ENCODE assay signal across 8 cellular contexts in genomic region chr16:30927789-30928378, GRCh38. TPM values are rescaled to one million over a fixed set of nuclear protein-coding genes. Genes with fewer than 3 reads are reported as not detected.
DNase-seq lines count a peak whose midpoint lies in the region; ATAC-seq, FAIRE-seq and TF ChIP-seq lines count a peak whose summit lies in the region.

No MANE protein-coding gene starts in this region.

- H3K4me3 Mint-ChIP-seq in naive thymus-derived CD4-positive, alpha-beta T cell, result no peak overlapping the region

- H3K9ac ChIP-seq in endothelial cell of umbilical vein (replicated peaks; ENCODE audit: extremely low read depth, insufficient read depth, low read length), result no peak overlapping the region

- H3K4me3 ChIP-seq in DOHH2 (ENCODE audit: low read length) (peak overlapping the region; percentile 9; the same call in 1 of the 2 replicates), endothelial cell of umbilical vein (replicated peaks in 1 of 3; ENCODE audit: insufficient read depth in 1 of 3, low read depth in 1 of 3, low read length in 3 of 3) (no peak overlapping the region)
- no peak overlapping the region for H3K4me3 ChIP-seq in naive thymus-derived CD4-positive, alpha-beta T cell (ENCODE audit: low read length)

- no peaks in the 10 kb centered on the region for H4K20me1 ChIP-seq in DOHH2 (ENCODE audit: control insufficient read depth, insufficient read depth, low read depth, low read length)
- no peaks in the 10 kb centered on the region for H4K20me1 ChIP-seq in endothelial cell of umbilical vein (replicated peaks; ENCODE audit: control insufficient read depth, extremely low read depth, insufficient read depth, low read length)

- DNase-seq in NCI-H1092 (lab: John Stamatoyannopoulos, UW) (peak; percentile 68), SHP77 treated with DMSO at 0.1 percent for 48 hours (lab: John Stamatoyannopoulos, UW) (peak; percentile 36), endothelial cell of umbilical vein (ENCODE audit: low read depth, low spot score) (peak; percentile 36), GM10248 (ENCODE audit: extremely low spot score) (no peak)
- peak in 3 of 9 donors; percentile 29 to 37 (median 31) for DNase-seq in naive thymus-derived CD4-positive, alpha-beta T cell

- H3K9me3 Mint-ChIP-seq in naive thymus-derived CD4-positive, alpha-beta T cell, result no peaks in the 10 kb centered on the region

- intact Hi-C loops in endothelial cell of umbilical vein (cut with micrococcal nuclease), result no loop called here
- intact Hi-C loops in naive thymus-derived CD4-positive, alpha-beta T cell (cut with micrococcal nuclease), result loop anchor here in 1 of 2 donors (10.0 kb wide), 1 partner anchor 553 kb away; the partner anchor contains the start of genes MYL11 and TBC1D10B

- H3K27ac ChIP-seq in DOHH2 (ENCODE audit: low read depth, low read length), result no peak overlapping the region
- no peak overlapping the region for H3K27ac ChIP-seq in endothelial cell of umbilical vein (ENCODE audit: insufficient read depth, low read depth, low read length)
- peak overlapping the region; percentile 7 for H3K27ac ChIP-seq in naive thymus-derived CD4-positive, alpha-beta T cell (ENCODE audit: low read depth, low read length)

- TF ChIP-seq POLR2A in endothelial cell of umbilical vein (IDR thresholded peaks at IDR 0.05; ENCODE audit: low read depth, low read length), result no peak

- dilution Hi-C loops in endothelial cell of umbilical vein (cut with MboI; ENCODE audit: extremely low pct_ligation_motif_present, low sequenced_read_pairs), result no loop called here

- no peaks in the 10 kb centered on the region for H3K27me3 ChIP-seq in DOHH2 (ENCODE audit: control insufficient read depth, low read length)
- no peaks in the 10 kb centered on the region for H3K27me3 ChIP-seq in endothelial cell of umbilical vein (ENCODE audit: control insufficient read depth in 2 of 2, insufficient read depth in 2 of 2, low read length in 2 of 2)
- no peaks in the 10 kb centered on the region for H3K27me3 ChIP-seq in naive thymus-derived CD4-positive, alpha-beta T cell (ENCODE audit: control insufficient read depth in 2 of 2, insufficient read depth in 2 of 2, low read length in 2 of 2)

- TF ChIP-seq CTCF in DOHH2 (IDR thresholded peaks at IDR 0.05; ENCODE audit: low read depth, low read length, poor library complexity, severe bottlenecking) (no peak), endothelial cell of umbilical vein (IDR thresholded peaks at IDR 0.05; ENCODE audit: extremely low read depth in 1 of 2, insufficient read depth in 1 of 2, low read depth in 1 of 2, low read length in 2 of 2) (no peak), GM10248 (IDR thresholded peaks at IDR 0.05; ENCODE audit: control extremely low read depth, extremely low read depth, low read depth, missing control alignments) (no peak)

- no peaks in the 10 kb centered on the region for H3K9me1 ChIP-seq in endothelial cell of umbilical vein (replicated peaks; ENCODE audit: control insufficient read depth, extremely low read depth, insufficient read depth, low read length)

- H3K36me3 Mint-ChIP-seq in naive thymus-derived CD4-positive, alpha-beta T cell, result peaks cover 0 to 7% (median 2%) of the 10 kb centered on the region in 5 donors

- FAIRE-seq in endothelial cell of umbilical vein (lab: Jason Lieb, UNC), result peak; percentile 67

- peaks cover 25% of the 10 kb centered on the region for H3K4me1 ChIP-seq in DOHH2 (ENCODE audit: control insufficient read depth, low read length)
- peaks cover 2% of the 10 kb centered on the region for H3K4me1 ChIP-seq in endothelial cell of umbilical vein (ENCODE audit: control insufficient read depth, extremely low read depth, insufficient read depth, low read length)
- no peaks in the 10 kb centered on the region for H3K4me1 ChIP-seq in naive thymus-derived CD4-positive, alpha-beta T cell (ENCODE audit: control insufficient read depth in 2 of 2, insufficient read depth in 2 of 2, low read length in 2 of 2)

- BruUV-seq in endothelial cell of umbilical vein (replicated peaks; lab: Mats Ljungman, UMichigan), result no TSS peak

- H3K9me2 ChIP-seq in DOHH2 (replicated peaks; ENCODE audit: control insufficient read depth, low read length), result no peaks in the 10 kb centered on the region

- no peaks in the 10 kb centered on the region for H3K27me3 Mint-ChIP-seq in naive thymus-derived CD4-positive, alpha-beta T cell

- ATAC-seq in naive thymus-derived CD4-positive, alpha-beta T cell, result no peak
- ATAC-seq in HG02759 (IDR thresholded peaks at IDR 0.05; ENCODE audit: unreplicated experiment) (no peak), HG03460 (IDR thresholded peaks at IDR 0.05; ENCODE audit: unreplicated experiment) (no peak)

- H3K27ac Mint-ChIP-seq in naive thymus-derived CD4-positive, alpha-beta T cell, result peak overlapping the region in 1 of 9 donors; percentile 28

- H3K4me2 ChIP-seq in DOHH2 (ENCODE audit: low read length), result peak overlapping the region; percentile 33; the same call in 1 of the 2 replicates
- H3K4me2 ChIP-seq in endothelial cell of umbilical vein (ENCODE audit: insufficient read depth, low read length), result no peak overlapping the region

- H3F3A ChIP-seq in DOHH2 (ENCODE audit: control insufficient read depth, insufficient read depth), result peaks cover 4% of the 10 kb centered on the region; the same call in 1 of the 2 replicates

- CTCF ChIA-PET in endothelial cell of umbilical vein (lab: Charles Lee), result no interaction called here
- CTCF ChIA-PET in naive thymus-derived CD4-positive, alpha-beta T cell (lab: Charles Lee), result no interaction called here
- CTCF ChIA-PET in GM10248 (lab: Yijun Ruan, JAX), result interaction anchor here (1.3 to 4.2 kb wide), 5 partner anchors 8 to 234 kb away, joined by 4 to 20 read pairs (median 5); no protein-coding TSS in a partner anchor

- H3K79me2 ChIP-seq in DOHH2 (ENCODE audit: control insufficient read depth, low read length) (peaks cover 17% of the 10 kb centered on the region), endothelial cell of umbilical vein (ENCODE audit: control insufficient read depth, insufficient read depth, low read length) (no peaks in the 10 kb centered on the region)

- peaks cover 45% of the 10 kb centered on the region for H3K36me3 ChIP-seq in DOHH2 (ENCODE audit: control insufficient read depth, low read length)
- peaks cover 4 to 30% of the 10 kb centered on the region in 2 experiments for H3K36me3 ChIP-seq in endothelial cell of umbilical vein (ENCODE audit: control insufficient read depth in 2 of 2, extremely low read depth in 1 of 2, insufficient read depth in 2 of 2, low read length in 2 of 2)
- peaks cover 0 to 38% (median 0%) of the 10 kb centered on the region in 3 experiments for H3K36me3 ChIP-seq in naive thymus-derived CD4-positive, alpha-beta T cell (ENCODE audit: control insufficient read depth in 2 of 3, insufficient read depth in 3 of 3, low read length in 3 of 3)

- POLR2A ChIA-PET in endothelial cell of umbilical vein (lab: Charles Lee) (no interaction called here), GM10248 (lab: Yijun Ruan, JAX) (interaction anchor here (0.5 kb wide), 1 partner anchor 256 kb away, joined by 6 read pairs; no protein-coding TSS in a partner anchor)
- POLR2A ChIA-PET in naive thymus-derived CD4-positive, alpha-beta T cell (lab: Charles Lee), result interaction anchor here (1.2 kb wide), 1 partner anchor 53 kb away, joined by 4 read pairs; no protein-coding TSS in a partner anchor

- H2AFZ ChIP-seq in endothelial cell of umbilical vein (ENCODE audit: low read depth, low read length), result no peak overlapping the region

- H3K9me3 ChIP-seq in DOHH2 (ENCODE audit: control insufficient read depth, insufficient read depth, low read length) (no peaks in the 10 kb centered on the region), endothelial cell of umbilical vein (replicated peaks; ENCODE audit: control insufficient read depth, insufficient read depth, low read length) (no peaks in the 10 kb centered on the region)
- no peaks in the 10 kb centered on the region for H3K9me3 ChIP-seq in naive thymus-derived CD4-positive, alpha-beta T cell (ENCODE audit: control insufficient read depth in 2 of 3, low read length in 3 of 3)

- peaks cover 0 to 22% (median 15%) of the 10 kb centered on the region in 7 donors for H3K4me1 Mint-ChIP-seq in naive thymus-derived CD4-positive, alpha-beta T cell

RNA-seq across cellular contexts. Expression of gene FBXL19, which starts 4.5 kb away (rescaled TPM):
- total RNA-seq in endothelial cell of umbilical vein, result 37.3 and 38.0 TPM in 2 replicates
- polyA plus RNA-seq in endothelial cell of umbilical vein, result 22.1 and 29.5 TPM in 2 replicates
- polyA plus RNA-seq in endothelial cell of umbilical vein (2011; cell fraction: cytosol; rRNA removed), result 13.4 and 18.6 TPM in 2 replicates
- polyA plus RNA-seq in endothelial cell of umbilical vein (2011; cell fraction: nucleus; rRNA removed), result 31.4 and 32.2 TPM in 2 replicates
- 17.7 and 23.7 TPM in 2 replicates for polyA plus RNA-seq in endothelial cell of umbilical vein (2012)
- 11.8 and 14.3 TPM in 2 replicates for polyA minus RNA-seq in endothelial cell of umbilical vein
- 12.2 TPM for polyA minus RNA-seq in endothelial cell of umbilical vein (2011; cell fraction: cytosol; rRNA and poly(A)+ RNA removed)
- 6.3 and 13.9 TPM in 2 replicates for polyA minus RNA-seq in endothelial cell of umbilical vein (2011; cell fraction: nucleus; rRNA and poly(A)+ RNA removed)
- total RNA-seq in naive thymus-derived CD4-positive, alpha-beta T cell, result 10 to 100 TPM; 11.1 to 26.8 (median 17.0) TPM
- under 1 TPM; 0.08 to 0.16 TPM for polyA plus RNA-seq in naive thymus-derived CD4-positive, alpha-beta T cell

RNA-seq across cellular contexts. Expression of gene ORAI3, which starts 21.0 kb away (rescaled TPM):
- total RNA-seq in endothelial cell of umbilical vein, result 17.0 and 17.6 TPM in 2 replicates
- polyA plus RNA-seq in endothelial cell of umbilical vein, result 25.4 and 33.9 TPM in 2 replicates
- 15.8 and 17.9 TPM in 2 replicates for polyA plus RNA-seq in endothelial cell of umbilical vein (2011; cell fraction: cytosol; rRNA removed)
- polyA plus RNA-seq in endothelial cell of umbilical vein (2011; cell fraction: nucleus; rRNA removed), result 9.4 and 10.3 TPM in 2 replicates
- 6.0 and 7.1 TPM in 2 replicates for polyA plus RNA-seq in endothelial cell of umbilical vein (2012)
- 18.3 and 23.1 TPM in 2 replicates for polyA minus RNA-seq in endothelial cell of umbilical vein
- 6.0 TPM for polyA minus RNA-seq in endothelial cell of umbilical vein (2011; cell fraction: cytosol; rRNA and poly(A)+ RNA removed)
- 6.1 and 6.9 TPM in 2 replicates for polyA minus RNA-seq in endothelial cell of umbilical vein (2011; cell fraction: nucleus; rRNA and poly(A)+ RNA removed)
- total RNA-seq in naive thymus-derived CD4-positive, alpha-beta T cell, result 10 to 100 TPM in 4 of 5 experiments, 1 to 10 TPM in 1; 6.0 to 29.8 (median 18.4) TPM
- polyA plus RNA-seq in naive thymus-derived CD4-positive, alpha-beta T cell, result 10 to 100 TPM; 10.3 to 17.8 TPM

RNA-seq across cellular contexts. Expression of gene SETD1A, which starts 29.7 kb away (rescaled TPM):
- total RNA-seq in endothelial cell of umbilical vein, result 21.3 and 25.6 TPM in 2 replicates
- polyA plus RNA-seq in endothelial cell of umbilical vein, result 3.4 and 3.5 TPM in 2 replicates
- 4.5 and 4.9 TPM in 2 replicates for polyA plus RNA-seq in endothelial cell of umbilical vein (2011; cell fraction: cytosol; rRNA removed)
- 14.1 and 16.1 TPM in 2 replicates for polyA plus RNA-seq in endothelial cell of umbilical vein (2011; cell fraction: nucleus; rRNA removed)
- 12.3 and 20.5 TPM in 2 replicates for polyA plus RNA-seq in endothelial cell of umbilical vein (2012)
- polyA minus RNA-seq in endothelial cell of umbilical vein, result 4.2 and 8.2 TPM in 2 replicates
- polyA minus RNA-seq in endothelial cell of umbilical vein (2011; cell fraction: cytosol; rRNA and poly(A)+ RNA removed), result 7.9 TPM
- 7.6 and 11.5 TPM in 2 replicates for polyA minus RNA-seq in endothelial cell of umbilical vein (2011; cell fraction: nucleus; rRNA and poly(A)+ RNA removed)
- 10 to 100 TPM; 27.0 to 47.2 (median 36.8) TPM for total RNA-seq in naive thymus-derived CD4-positive, alpha-beta T cell
- 1 to 10 TPM; 1.3 to 2.5 TPM for polyA plus RNA-seq in naive thymus-derived CD4-positive, alpha-beta T cell

RNA-seq across cellular contexts. Expression of gene CTF1, which starts 31.5 kb away (rescaled TPM):
- 1.4 and 1.5 TPM in 2 replicates for total RNA-seq in endothelial cell of umbilical vein
- polyA plus RNA-seq in endothelial cell of umbilical vein, result 4.3 and 4.7 TPM in 2 replicates
- polyA plus RNA-seq in endothelial cell of umbilical vein (2011; cell fraction: cytosol; rRNA removed), result 1.7 and 2.5 TPM in 2 replicates
- 0.66 and 1.2 TPM in 2 replicates for polyA plus RNA-seq in endothelial cell of umbilical vein (2011; cell fraction: nucleus; rRNA removed)
- 0.43 and 0.98 TPM in 2 replicates for polyA plus RNA-seq in endothelial cell of umbilical vein (2012)
- 2.1 and 3.7 TPM in 2 replicates for polyA minus RNA-seq in endothelial cell of umbilical vein
- not detected for polyA minus RNA-seq in endothelial cell of umbilical vein (2011; cell fraction: cytosol; rRNA and poly(A)+ RNA removed)
- 0.53 and 1.1 TPM in 2 replicates for polyA minus RNA-seq in endothelial cell of umbilical vein (2011; cell fraction: nucleus; rRNA and poly(A)+ RNA removed)
- total RNA-seq in naive thymus-derived CD4-positive, alpha-beta T cell, result under 1 TPM in 4 of 5 experiments, not detected in 1; 0.17 to 0.54 (median 0.40) TPM
- not detected for polyA plus RNA-seq in naive thymus-derived CD4-positive, alpha-beta T cell

RNA-seq across cellular contexts. Expression of gene BCL7C, which starts 34.0 kb away (rescaled TPM):
- total RNA-seq in endothelial cell of umbilical vein, result 38.3 and 39.5 TPM in 2 replicates
- 30.2 and 33.7 TPM in 2 replicates for polyA plus RNA-seq in endothelial cell of umbilical vein
- 27.0 and 36.1 TPM in 2 replicates for polyA plus RNA-seq in endothelial cell of umbilical vein (2011; cell fraction: cytosol; rRNA removed)
- 11.3 and 11.4 TPM in 2 replicates for polyA plus RNA-seq in endothelial cell of umbilical vein (2011; cell fraction: nucleus; rRNA removed)
- 23.6 and 29.3 TPM in 2 replicates for polyA plus RNA-seq in endothelial cell of umbilical vein (2012)
- polyA minus RNA-seq in endothelial cell of umbilical vein, result 5.5 and 7.4 TPM in 2 replicates
- 5.9 TPM for polyA minus RNA-seq in endothelial cell of umbilical vein (2011; cell fraction: cytosol; rRNA and poly(A)+ RNA removed)
- 3.4 and 5.7 TPM in 2 replicates for polyA minus RNA-seq in endothelial cell of umbilical vein (2011; cell fraction: nucleus; rRNA and poly(A)+ RNA removed)
- total RNA-seq in naive thymus-derived CD4-positive, alpha-beta T cell, result 10 to 100 TPM; 17.2 to 23.7 (median 22.7) TPM
- 10 to 100 TPM; 28.4 to 31.4 TPM for polyA plus RNA-seq in naive thymus-derived CD4-positive, alpha-beta T cell
